Comparison of ENCODE assay signal across 1 cellular context in genomic region chr12:30145351-30146017, GRCh38.
TF ChIP-seq lines count a peak whose summit lies in the region.

No MANE protein-coding gene starts in this region.

TF ChIP-seq in K562, 482 proteins besides CTCF, POLR2A, EP300 and RAD21:
- TF ChIP-seq ZNF282 (CRISPR knock-in tag; IDR thresholded peaks at IDR 0.05), result no peak
- TF ChIP-seq, protein P1, sequence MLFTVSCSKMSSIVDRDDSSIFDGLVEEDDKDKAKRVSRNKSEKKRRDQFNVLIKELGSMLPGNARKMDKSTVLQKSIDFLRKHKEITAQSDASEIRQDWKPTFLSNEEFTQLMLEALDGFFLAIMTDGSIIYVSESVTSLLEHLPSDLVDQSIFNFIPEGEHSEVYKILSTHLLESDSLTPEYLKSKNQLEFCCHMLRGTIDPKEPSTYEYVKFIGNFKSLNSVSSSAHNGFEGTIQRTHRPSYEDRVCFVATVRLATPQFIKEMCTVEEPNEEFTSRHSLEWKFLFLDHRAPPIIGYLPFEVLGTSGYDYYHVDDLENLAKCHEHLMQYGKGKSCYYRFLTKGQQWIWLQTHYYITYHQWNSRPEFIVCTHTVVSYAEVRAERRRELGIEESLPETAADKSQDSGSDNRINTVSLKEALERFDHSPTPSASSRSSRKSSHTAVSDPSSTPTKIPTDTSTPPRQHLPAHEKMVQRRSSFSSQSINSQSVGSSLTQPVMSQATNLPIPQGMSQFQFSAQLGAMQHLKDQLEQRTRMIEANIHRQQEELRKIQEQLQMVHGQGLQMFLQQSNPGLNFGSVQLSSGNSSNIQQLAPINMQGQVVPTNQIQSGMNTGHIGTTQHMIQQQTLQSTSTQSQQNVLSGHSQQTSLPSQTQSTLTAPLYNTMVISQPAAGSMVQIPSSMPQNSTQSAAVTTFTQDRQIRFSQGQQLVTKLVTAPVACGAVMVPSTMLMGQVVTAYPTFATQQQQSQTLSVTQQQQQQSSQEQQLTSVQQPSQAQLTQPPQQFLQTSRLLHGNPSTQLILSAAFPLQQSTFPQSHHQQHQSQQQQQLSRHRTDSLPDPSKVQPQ (CRISPR knock-in tag; IDR thresholded peaks at IDR 0.05; ENCODE audit: borderline replicate concordance), result no peak
- TF ChIP-seq ZNF124 (CRISPR knock-in tag; IDR thresholded peaks at IDR 0.05), result no peak
- no peak for TF ChIP-seq MED1 (CRISPR knock-in tag; IDR thresholded peaks at IDR 0.05; ENCODE audit: borderline replicate concordance)
- no peak for TF ChIP-seq PTRF (tag; IDR thresholded peaks at IDR 0.05)
- no peak for TF ChIP-seq TCFL5 (CRISPR knock-in tag; conservative IDR thresholded peaks at IDR 0.05)
- no peak for TF ChIP-seq ZNF408 (CRISPR knock-in tag; IDR thresholded peaks at IDR 0.05; ENCODE audit: low read depth)
- no peak for TF ChIP-seq ELF4 (CRISPR knock-in tag; IDR thresholded peaks at IDR 0.05)
- TF ChIP-seq, protein P2, sequence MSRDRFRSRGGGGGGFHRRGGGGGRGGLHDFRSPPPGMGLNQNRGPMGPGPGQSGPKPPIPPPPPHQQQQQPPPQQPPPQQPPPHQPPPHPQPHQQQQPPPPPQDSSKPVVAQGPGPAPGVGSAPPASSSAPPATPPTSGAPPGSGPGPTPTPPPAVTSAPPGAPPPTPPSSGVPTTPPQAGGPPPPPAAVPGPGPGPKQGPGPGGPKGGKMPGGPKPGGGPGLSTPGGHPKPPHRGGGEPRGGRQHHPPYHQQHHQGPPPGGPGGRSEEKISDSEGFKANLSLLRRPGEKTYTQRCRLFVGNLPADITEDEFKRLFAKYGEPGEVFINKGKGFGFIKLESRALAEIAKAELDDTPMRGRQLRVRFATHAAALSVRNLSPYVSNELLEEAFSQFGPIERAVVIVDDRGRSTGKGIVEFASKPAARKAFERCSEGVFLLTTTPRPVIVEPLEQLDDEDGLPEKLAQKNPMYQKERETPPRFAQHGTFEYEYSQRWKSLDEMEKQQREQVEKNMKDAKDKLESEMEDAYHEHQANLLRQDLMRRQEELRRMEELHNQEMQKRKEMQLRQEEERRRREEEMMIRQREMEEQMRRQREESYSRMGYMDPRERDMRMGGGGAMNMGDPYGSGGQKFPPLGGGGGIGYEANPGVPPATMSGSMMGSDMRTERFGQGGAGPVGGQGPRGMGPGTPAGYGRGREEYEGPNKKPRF (IDR thresholded peaks at IDR 0.05; ENCODE audit: low read depth, low read length), result no peak
- no peak for TF ChIP-seq TARDBP (IDR thresholded peaks at IDR 0.05)
- no peak for TF ChIP-seq ZNF41 (CRISPR knock-in tag; conservative IDR thresholded peaks at IDR 0.05)
- TF ChIP-seq SIRT6 (IDR thresholded peaks at IDR 0.05; ENCODE audit: low read depth, low read length), result no peak
- no peak for TF ChIP-seq FOXJ3 (CRISPR knock-in tag; IDR thresholded peaks at IDR 0.05)
- no peak for TF ChIP-seq ZNF449 (CRISPR knock-in tag; IDR thresholded peaks at IDR 0.05)
- no peak for TF ChIP-seq SMC3 (conservative IDR thresholded peaks at IDR 0.05; ENCODE audit: insufficient read depth, low read depth, low read length)
- TF ChIP-seq ZNF174 (CRISPR knock-in tag; IDR thresholded peaks at IDR 0.05), result no peak
- TF ChIP-seq MAFG (tag; conservative IDR thresholded peaks at IDR 0.05), result 0 out of 2 replicates have a peak, but pooled peaks have one; percentile 23
- no peak for TF ChIP-seq ESRRB (CRISPR knock-in tag; IDR thresholded peaks at IDR 0.05; ENCODE audit: borderline replicate concordance)
- no peak for TF ChIP-seq ZNF239 (CRISPR knock-in tag; IDR thresholded peaks at IDR 0.05)
- TF ChIP-seq ZNF316 (IDR thresholded peaks at IDR 0.05), result peak; percentile 45; the same call in 1 of the 2 replicates
- TF ChIP-seq MAFF (IDR thresholded peaks at IDR 0.05; ENCODE audit: low read length), result 0 out of 2 replicates have a peak, but pooled peaks have one; percentile 5
- no peak for TF ChIP-seq KLF16 (IDR thresholded peaks at IDR 0.05)
- TF ChIP-seq, protein P3, sequence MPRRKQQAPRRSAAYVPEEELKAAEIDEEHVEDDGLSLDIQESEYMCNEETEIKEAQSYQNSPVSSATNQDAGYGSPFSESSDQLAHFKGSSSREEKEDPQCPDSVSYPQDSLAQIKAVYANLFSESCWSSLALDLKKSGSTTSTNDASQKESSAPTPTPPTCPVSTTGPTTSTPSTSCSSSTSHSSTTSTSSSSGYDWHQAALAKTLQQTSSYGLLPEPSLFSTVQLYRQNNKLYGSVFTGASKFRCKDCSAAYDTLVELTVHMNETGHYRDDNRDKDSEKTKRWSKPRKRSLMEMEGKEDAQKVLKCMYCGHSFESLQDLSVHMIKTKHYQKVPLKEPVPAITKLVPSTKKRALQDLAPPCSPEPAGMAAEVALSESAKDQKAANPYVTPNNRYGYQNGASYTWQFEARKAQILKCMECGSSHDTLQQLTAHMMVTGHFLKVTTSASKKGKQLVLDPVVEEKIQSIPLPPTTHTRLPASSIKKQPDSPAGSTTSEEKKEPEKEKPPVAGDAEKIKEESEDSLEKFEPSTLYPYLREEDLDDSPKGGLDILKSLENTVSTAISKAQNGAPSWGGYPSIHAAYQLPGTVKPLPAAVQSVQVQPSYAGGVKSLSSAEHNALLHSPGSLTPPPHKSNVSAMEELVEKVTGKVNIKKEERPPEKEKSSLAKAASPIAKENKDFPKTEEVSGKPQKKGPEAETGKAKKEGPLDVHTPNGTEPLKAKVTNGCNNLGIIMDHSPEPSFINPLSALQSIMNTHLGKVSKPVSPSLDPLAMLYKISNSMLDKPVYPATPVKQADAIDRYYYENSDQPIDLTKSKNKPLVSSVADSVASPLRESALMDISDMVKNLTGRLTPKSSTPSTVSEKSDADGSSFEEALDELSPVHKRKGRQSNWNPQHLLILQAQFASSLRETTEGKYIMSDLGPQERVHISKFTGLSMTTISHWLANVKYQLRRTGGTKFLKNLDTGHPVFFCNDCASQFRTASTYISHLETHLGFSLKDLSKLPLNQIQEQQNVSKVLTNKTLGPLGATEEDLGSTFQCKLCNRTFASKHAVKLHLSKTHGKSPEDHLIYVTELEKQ (CRISPR knock-in tag; IDR thresholded peaks at IDR 0.05), result no peak
- TF ChIP-seq NUFIP1 (IDR thresholded peaks at IDR 0.05; ENCODE audit: partially characterized antibody), result no peak
- TF ChIP-seq ZNF217 (CRISPR knock-in tag; IDR thresholded peaks at IDR 0.05), result no peak
- 0 out of 2 replicates have a peak, but pooled peaks have one; percentile 9 for TF ChIP-seq C11orf30 (IDR thresholded peaks at IDR 0.05; ENCODE audit: low read depth)
- TF ChIP-seq PHB (CRISPR knock-in tag; IDR thresholded peaks at IDR 0.05), result no peak
- TF ChIP-seq ZNF695 (CRISPR knock-in tag; IDR thresholded peaks at IDR 0.05), result no peak
- no peak for TF ChIP-seq TAF9B (IDR thresholded peaks at IDR 0.05; ENCODE audit: partially characterized antibody)
- TF ChIP-seq, protein P4, sequence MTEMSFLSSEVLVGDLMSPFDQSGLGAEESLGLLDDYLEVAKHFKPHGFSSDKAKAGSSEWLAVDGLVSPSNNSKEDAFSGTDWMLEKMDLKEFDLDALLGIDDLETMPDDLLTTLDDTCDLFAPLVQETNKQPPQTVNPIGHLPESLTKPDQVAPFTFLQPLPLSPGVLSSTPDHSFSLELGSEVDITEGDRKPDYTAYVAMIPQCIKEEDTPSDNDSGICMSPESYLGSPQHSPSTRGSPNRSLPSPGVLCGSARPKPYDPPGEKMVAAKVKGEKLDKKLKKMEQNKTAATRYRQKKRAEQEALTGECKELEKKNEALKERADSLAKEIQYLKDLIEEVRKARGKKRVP (CRISPR knock-in tag; IDR thresholded peaks at IDR 0.05), result no peak
- no peak for TF ChIP-seq ZNF766 (CRISPR knock-in tag; conservative IDR thresholded peaks at IDR 0.05)
- no peak for TF ChIP-seq ESRRA (IDR thresholded peaks at IDR 0.05; ENCODE audit: borderline replicate concordance, low read depth)
- no peak for TF ChIP-seq TBP (optimal IDR thresholded peaks at IDR 0.05; ENCODE audit: low read depth, low read length)
- TF ChIP-seq PRMT5 (CRISPR knock-in tag; IDR thresholded peaks at IDR 0.05), result no peak
- TF ChIP-seq EHMT2 (IDR thresholded peaks at IDR 0.05), result no peak
